ENCODE assay signal across 22 cellular contexts in the genomic region with DNA sequence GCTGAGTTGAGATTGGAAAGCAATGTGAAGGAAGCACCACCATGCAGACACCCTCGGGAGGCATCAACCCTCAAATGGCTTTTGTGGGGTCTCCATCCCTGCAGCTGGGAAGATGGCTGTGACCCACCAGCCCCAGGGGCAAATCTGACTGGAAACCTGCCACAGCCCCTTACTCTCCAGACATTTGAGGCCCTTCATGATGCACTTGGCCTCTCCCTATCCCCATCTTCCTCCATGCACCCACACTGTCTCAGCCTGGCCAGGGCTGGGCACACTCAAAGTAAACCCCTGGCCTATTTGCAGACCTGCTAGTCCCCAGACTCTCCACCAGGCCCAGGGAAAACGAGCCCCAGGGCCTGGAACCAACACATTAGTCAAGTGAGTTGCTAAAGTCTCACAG.
"Had no signal": no experiment of that assay in that cellular context is flagged by ENCODE, and none has a peak within 500 bp of the region (broad histone marks: within the 10 kb centered on the region; RNA-seq: fewer than 3 reads in every experiment).

No MANE protein-coding gene starts in this region.

- H2AFZ ChIP-seq: parathyroid adenoma had no signal

- H3K9ac ChIP-seq: parathyroid adenoma had no signal

- H3K9me3 ChIP-seq: esophagus squamous epithelium, heart right ventricle, mucosa of descending colon had no signal

- H3K27ac ChIP-seq: brain microvascular endothelial cell, esophagus squamous epithelium, heart right ventricle, parathyroid adenoma, WERI-Rb-1 had no signal

- H3K27ac Mint-ChIP-seq: activated CD4-positive, alpha-beta T cell treated with anti-CD3 and anti-CD28 coated beads for 36 hours; activated naive CD4-positive, alpha-beta T cell treated with anti-CD3 and anti-CD28 coated beads, Interleukin-2, amount 10 ng/mL, durations not matched to agents 7 days and 5 days; activated naive CD8-positive, alpha-beta T cell treated with anti-CD3 and anti-CD28 coated beads, Interleukin-2, amount 50 U/mL, for 24 hours; activated T-cell treated with anti-CD3 and anti-CD28 coated beads, Interleukin-2, amount 50 U/mL, for 24 hours; activated T-helper 2 cell treated with anti-CD3 and anti-CD28 coated beads, Interferon-gamma antibody, Interleukin-2, Interleukin-4, amounts not matched to agents 10 μg/mL and 5 μg/mL and 100 μg/mL, durations not matched to agents 14 hours and 24 hours and 36 hours; dendritic cell treated with granulocyte-macrophage colony-stimulating factor and Interleukin-4, amounts not matched to agents 40 ng/mL and 50 ng/mL, for 4 days; naive thymus-derived CD4-positive, alpha-beta T cell had no signal

- H3K79me2 ChIP-seq: parathyroid adenoma had no signal

- H3K36me3 ChIP-seq: brain microvascular endothelial cell, esophagus squamous epithelium, heart right ventricle, WERI-Rb-1 had no signal

- H3K27me3 ChIP-seq: brain microvascular endothelial cell had no signal

- H3K36me3 Mint-ChIP-seq: activated naive CD4-positive, alpha-beta T cell treated with anti-CD3 and anti-CD28 coated beads, Interleukin-2, amount 10 ng/mL, durations not matched to agents 7 days and 5 days; naive thymus-derived CD4-positive, alpha-beta T cell had no signal

- H3K4me3 ChIP-seq: esophagus squamous epithelium, heart right ventricle, mucosa of descending colon had no signal

- ATAC-seq: activated CD4-positive, alpha-beta T cell treated with anti-CD3 and anti-CD28 coated beads for 36 hours; activated naive CD8-positive, alpha-beta T cell treated with anti-CD3 and anti-CD28 coated beads, Interleukin-2, amount 50 U/mL, for 24 hours; heart right ventricle; left ventricle myocardium superior; mucosa of descending colon; naive thymus-derived CD4-positive, alpha-beta T cell; stimulated activated naive CD8-positive, alpha-beta T cell treated with anti-CD3 and anti-CD28 coated beads, Interleukin-15, Interleukin-2, amounts not matched to agents 100 U/mL and 50 U/mL, for 24 hours had no signal

- DNase-seq: activated CD4-positive, alpha-beta T cell treated with anti-CD3 and anti-CD28 coated beads for 36 hours; activated CD4-positive, alpha-beta T cell treated with anti-CD3 and anti-CD28 coated beads, Interleukin-2, amount 50 U/mL, for 48 hours; activated naive CD4-positive, alpha-beta T cell treated with anti-CD3 and anti-CD28 coated beads, Interleukin-2, amount 10 ng/mL, durations not matched to agents 7 days and 5 days; activated naive CD8-positive, alpha-beta T cell treated with anti-CD3 and anti-CD28 coated beads, Interleukin-2, amount 50 U/mL, for 24 hours; activated T-cell treated with anti-CD3 and anti-CD28 coated beads, Interleukin-2, amount 50 U/mL, for 24 hours; anterior cingulate cortex; brain microvascular endothelial cell; effector memory CD4-positive, alpha-beta T cell; esophagus squamous epithelium; heart right ventricle; kidney glomerular epithelial cell; left ventricle myocardium superior; mucosa of descending colon; naive thymus-derived CD4-positive, alpha-beta T cell; stimulated activated CD4-positive, alpha-beta T cell treated with anti-CD3 and anti-CD28 coated beads, Interleukin-2, amount 100 ng/mL, for 24 hours; stimulated activated naive CD8-positive, alpha-beta T cell treated with anti-CD3 and anti-CD28 coated beads, Interleukin-15, Interleukin-2, amounts not matched to agents 100 U/mL and 50 U/mL, for 24 hours; SW 1271; trophoblast cell; WERI-Rb-1 had no signal

- H3K4me1 Mint-ChIP-seq: activated CD4-positive, alpha-beta T cell treated with anti-CD3 and anti-CD28 coated beads for 36 hours; activated naive CD4-positive, alpha-beta T cell treated with anti-CD3 and anti-CD28 coated beads, Interleukin-2, amount 10 ng/mL, durations not matched to agents 7 days and 5 days; activated naive CD8-positive, alpha-beta T cell treated with anti-CD3 and anti-CD28 coated beads, Interleukin-2, amount 50 U/mL, for 24 hours; naive thymus-derived CD4-positive, alpha-beta T cell had no signal

- H3K9me3 Mint-ChIP-seq: activated naive CD4-positive, alpha-beta T cell treated with anti-CD3 and anti-CD28 coated beads, Interleukin-2, amount 10 ng/mL, durations not matched to agents 7 days and 5 days; activated naive CD8-positive, alpha-beta T cell treated with anti-CD3 and anti-CD28 coated beads, Interleukin-2, amount 50 U/mL, for 24 hours; activated T-cell treated with anti-CD3 and anti-CD28 coated beads, Interleukin-2, amount 50 U/mL, for 24 hours; activated T-helper 2 cell treated with anti-CD3 and anti-CD28 coated beads, Interferon-gamma antibody, Interleukin-2, Interleukin-4, amounts not matched to agents 10 μg/mL and 5 μg/mL and 100 μg/mL, durations not matched to agents 14 hours and 24 hours and 36 hours; dendritic cell treated with granulocyte-macrophage colony-stimulating factor and Interleukin-4, amounts not matched to agents 40 ng/mL and 50 ng/mL, for 4 days; naive thymus-derived CD4-positive, alpha-beta T cell had no signal

- H3K4me3 Mint-ChIP-seq: activated CD4-positive, alpha-beta T cell treated with anti-CD3 and anti-CD28 coated beads for 36 hours; activated naive CD4-positive, alpha-beta T cell treated with anti-CD3 and anti-CD28 coated beads, Interleukin-2, amount 10 ng/mL, durations not matched to agents 7 days and 5 days; activated naive CD8-positive, alpha-beta T cell treated with anti-CD3 and anti-CD28 coated beads, Interleukin-2, amount 50 U/mL, for 24 hours; activated T-cell treated with anti-CD3 and anti-CD28 coated beads, Interleukin-2, amount 50 U/mL, for 24 hours; dendritic cell treated with granulocyte-macrophage colony-stimulating factor and Interleukin-4, amounts not matched to agents 40 ng/mL and 50 ng/mL, for 4 days; naive thymus-derived CD4-positive, alpha-beta T cell had no signal
